In genomic region chr12:112342587-112342986, GRCh38 we compare ENCODE assay signal across 1 cellular context.
TF ChIP-seq lines count a peak whose summit lies in the region.

No MANE protein-coding gene starts in this region.

TF ChIP-seq in K562, 482 proteins besides CTCF, POLR2A, EP300 and RAD21 (continued from another document):
- TF ChIP-seq, protein P1, sequence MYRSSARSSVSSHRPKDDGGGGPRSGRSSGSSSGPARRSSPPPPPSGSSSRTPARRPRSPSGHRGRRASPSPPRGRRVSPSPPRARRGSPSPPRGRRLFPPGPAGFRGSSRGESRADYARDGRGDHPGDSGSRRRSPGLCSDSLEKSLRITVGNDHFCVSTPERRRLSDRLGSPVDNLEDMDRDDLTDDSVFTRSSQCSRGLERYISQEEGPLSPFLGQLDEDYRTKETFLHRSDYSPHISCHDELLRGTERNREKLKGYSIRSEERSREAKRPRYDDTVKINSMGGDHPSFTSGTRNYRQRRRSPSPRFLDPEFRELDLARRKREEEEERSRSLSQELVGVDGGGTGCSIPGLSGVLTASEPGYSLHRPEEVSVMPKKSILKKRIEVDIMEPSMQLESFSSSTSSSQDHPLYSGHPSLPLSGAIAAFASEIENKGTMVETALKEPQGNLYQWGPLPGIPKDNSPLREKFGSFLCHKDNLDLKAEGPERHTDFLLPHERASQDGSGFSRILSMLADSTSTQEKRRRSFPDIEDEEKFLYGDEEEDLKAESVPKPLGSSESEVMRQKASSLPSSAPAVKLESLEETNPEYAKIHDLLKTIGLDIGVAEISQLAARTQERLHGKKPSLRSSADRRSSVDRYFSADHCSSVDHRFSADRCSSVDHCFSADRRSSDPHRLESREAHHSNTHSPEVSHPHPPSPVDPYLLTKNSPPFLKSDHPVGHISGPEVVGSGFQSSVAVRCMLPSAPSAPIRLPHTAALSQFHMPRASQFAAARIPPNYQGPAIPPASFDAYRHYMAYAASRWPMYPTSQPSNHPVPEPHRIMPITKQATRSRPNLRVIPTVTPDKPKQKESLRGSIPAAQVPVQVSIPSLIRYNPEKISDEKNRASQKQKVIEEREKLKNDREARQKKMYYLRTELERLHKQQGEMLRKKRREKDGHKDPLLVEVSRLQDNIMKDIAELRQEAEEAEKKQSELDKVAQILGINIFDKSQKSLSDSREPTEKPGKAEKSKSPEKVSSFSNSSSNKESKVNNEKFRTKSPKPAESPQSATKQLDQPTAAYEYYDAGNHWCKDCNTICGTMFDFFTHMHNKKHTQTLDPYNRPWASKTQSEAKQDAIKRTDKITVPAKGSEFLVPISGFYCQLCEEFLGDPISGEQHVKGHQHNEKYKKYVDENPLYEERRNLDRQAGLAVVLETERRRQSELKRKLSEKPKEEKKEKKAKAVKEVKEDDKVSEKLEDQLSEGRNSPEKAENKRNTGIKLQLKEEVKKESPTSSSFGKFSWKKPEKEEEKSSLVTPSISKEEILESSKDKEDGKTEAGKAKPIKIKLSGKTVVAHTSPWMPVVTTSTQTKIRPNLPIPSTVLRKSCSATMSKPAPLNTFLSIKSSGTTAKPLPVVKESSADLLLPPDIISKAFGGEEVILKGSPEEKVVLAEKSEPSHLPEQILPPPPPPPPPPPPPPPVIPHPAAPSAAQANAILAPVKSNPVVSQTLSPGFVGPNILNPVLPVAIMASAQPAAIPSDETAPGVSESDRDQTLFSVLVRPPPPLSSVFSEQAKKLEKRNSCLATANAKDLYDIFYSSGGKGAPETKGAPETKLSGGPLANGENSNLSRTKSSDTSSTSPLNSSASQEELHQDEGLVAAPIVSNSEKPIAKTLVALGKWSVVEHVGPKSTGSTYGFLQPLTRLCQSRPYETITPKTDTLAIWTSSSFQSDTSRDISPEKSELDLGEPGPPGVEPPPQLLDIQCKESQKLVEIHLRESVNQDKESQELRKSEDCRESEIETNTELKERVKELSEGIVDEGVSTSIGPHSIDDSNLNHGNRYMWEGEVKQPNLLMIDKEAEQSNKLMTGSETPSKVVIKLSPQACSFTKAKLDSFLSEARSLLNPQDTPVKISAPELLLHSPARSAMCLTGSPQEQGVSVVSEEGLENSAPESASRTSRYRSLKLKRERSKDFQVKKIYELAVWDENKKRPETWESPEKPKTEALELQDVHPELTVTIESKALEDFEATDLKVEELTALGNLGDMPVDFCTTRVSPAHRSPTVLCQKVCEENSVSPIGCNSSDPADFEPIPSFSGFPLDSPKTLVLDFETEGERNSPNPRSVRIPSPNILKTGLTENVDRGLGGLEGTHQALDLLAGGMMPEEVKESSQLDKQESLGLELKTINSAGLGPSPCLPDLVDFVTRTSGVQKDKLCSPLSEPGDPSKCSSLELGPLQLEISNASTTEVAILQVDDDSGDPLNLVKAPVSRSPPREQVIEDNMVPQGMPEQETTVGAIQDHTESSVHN (IDR thresholded peaks at IDR 0.05; ENCODE audit: borderline replicate concordance in 1 of 2, low read depth in 1 of 2), result no peak
- TF ChIP-seq NONO (IDR thresholded peaks at IDR 0.05; ENCODE audit: low read depth in 2 of 2, low read length in 1 of 2) (no peak), ZC3H11A (IDR thresholded peaks at IDR 0.05; ENCODE audit: low read depth, low read length) (no peak), ATF3 (IDR thresholded peaks at IDR 0.05) (peak; percentile 31; the same call in 1 of the 2 replicates), ATF3 (CRISPR knock-in tag; conservative IDR thresholded peaks at IDR 0.05) (no peak), IFI16 (CRISPR knock-in tag; IDR thresholded peaks at IDR 0.05) (no peak)
